Comparison of ENCODE assay signal across 8 cellular contexts in the genomic region with DNA sequence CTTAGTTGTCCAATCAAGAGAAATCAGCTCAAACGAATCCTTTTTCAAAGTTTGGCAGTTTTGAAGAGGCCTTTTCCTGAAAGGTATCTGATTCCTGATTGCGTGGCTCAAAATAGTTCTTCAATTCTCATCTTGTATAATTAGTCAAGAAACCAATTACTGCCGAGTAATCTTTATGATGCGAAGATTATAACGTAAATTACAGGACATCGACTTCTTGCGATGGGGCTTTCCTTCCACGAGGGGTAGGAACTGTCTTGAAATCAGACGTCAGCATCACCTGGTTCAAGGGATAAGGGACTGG. TPM values are rescaled to one million over a fixed set of nuclear protein-coding genes. Genes with fewer than 3 reads are reported as not detected.
A peak's percentile ranks its signal among the peaks of the same experiment; 100 is the strongest.
DNase-seq lines count a peak whose midpoint lies in the region; ATAC-seq and TF ChIP-seq lines count a peak whose summit lies in the region.

No MANE protein-coding gene starts in this region.

- H3K9me3 ChIP-seq in ascending aorta (no peaks in the 10 kb centered on the region), lung (ENCODE audit: control insufficient read depth in 2 of 2, insufficient read depth in 1 of 2, low read length in 1 of 2) (no peaks in the 10 kb centered on the region)

- no peak for DNase-seq in ascending aorta (ENCODE audit: low spot score in 2 of 2)
- no peak for DNase-seq in lung (ENCODE audit: low spot score)
- DNase-seq in NCI-H446 (lab: John Stamatoyannopoulos, UW), result no peak
- DNase-seq in RKO (ENCODE audit: low spot score), result no peak
- DNase-seq in effector CD4-positive, alpha-beta T cell, result no peak
- no peak for DNase-seq in pons (ENCODE audit: low spot score)

- H3K27me3 ChIP-seq in ascending aorta, result no peaks in the 10 kb centered on the region
- H3K27me3 ChIP-seq in lung (ENCODE audit: control insufficient read depth, insufficient read depth), result no peaks in the 10 kb centered on the region

- H3K4me1 ChIP-seq in ascending aorta (peaks cover 2 to 12% of the 10 kb centered on the region in 2 donors), lung (ENCODE audit: control insufficient read depth in 2 of 2, insufficient read depth in 2 of 2, low read length in 2 of 2) (peaks cover 0 to 2% of the 10 kb centered on the region in 2 donors)

- WGBS in lung, 2 donors, result 7 to 8% methylated on average over 9 of the region's 9 CpGs

- peak; percentile 5 for ATAC-seq in GM18519 (IDR thresholded peaks at IDR 0.05; ENCODE audit: low FRiP score, unreplicated experiment)
- peak; percentile 15 for ATAC-seq in HG03039 (IDR thresholded peaks at IDR 0.05; ENCODE audit: unreplicated experiment)
- ATAC-seq in lung (ENCODE audit: insufficient read depth, low FRiP score), result no peak

- intact Hi-C loops in ascending aorta (cut with DNase I), result loop anchor here (2.0 to 10.0 kb wide), 4 partner anchors 50 to 490 kb away; partner anchors contain the start of gene KATNB1

- H3K36me3 ChIP-seq in ascending aorta, result peaks cover 14 to 26% of the 10 kb centered on the region in 2 donors
- peaks cover 3 to 5% of the 10 kb centered on the region in 2 donors for H3K36me3 ChIP-seq in lung (ENCODE audit: control insufficient read depth in 2 of 2, insufficient read depth in 2 of 2, low read length in 2 of 2)

- H3K4me3 ChIP-seq in ascending aorta (peak overlapping the region; percentile 79 to 81), lung (peak overlapping the region; percentile 89)

- H3K27ac ChIP-seq in ascending aorta, result peak overlapping the region; percentile 92 to 96
- peak overlapping the region; percentile 87 to 95 for H3K27ac ChIP-seq in lung (ENCODE audit: low read depth in 1 of 2, low read length in 1 of 2)

- TF ChIP-seq CTCF in ascending aorta (IDR thresholded peaks at IDR 0.05) (no peak), lung (IDR thresholded peaks at IDR 0.05; ENCODE audit: control extremely low read depth, extremely low read depth) (no peak)

RNA-seq across cellular contexts. Expression of gene ARL2BP, which starts 0.6 kb away (rescaled TPM):
- 44.1 TPM for total RNA-seq in ascending aorta
- 10 to 100 TPM; 45.1 to 63.2 TPM for total RNA-seq in lung
- polyA plus RNA-seq in lung, result 10 to 100 TPM; 32.8 to 43.2 TPM

RNA-seq across cellular contexts. Expression of gene PLLP, which starts 40.1 kb away (rescaled TPM):
- total RNA-seq in ascending aorta, result 0.21 TPM
- 10 to 100 TPM; 23.8 to 63.7 TPM for total RNA-seq in lung
- polyA plus RNA-seq in lung, result 10 to 100 TPM; 59.6 to 98.7 TPM

RNA-seq across cellular contexts. Expression of gene RSPRY1, which starts 58.3 kb away (rescaled TPM):
- 29.3 TPM for total RNA-seq in ascending aorta
- 10 to 100 TPM; 34.7 to 71.7 TPM for total RNA-seq in lung
- polyA plus RNA-seq in lung, result 10 to 100 TPM; 10.5 to 15.7 TPM

RNA-seq across cellular contexts. Expression of gene PSME3IP1, which starts 58.6 kb away (rescaled TPM):
- total RNA-seq in ascending aorta, result 32.6 TPM
- total RNA-seq in lung, result 10 to 100 TPM; 59.3 to 83.1 TPM
- 10 to 100 TPM; 59.6 to 66.5 TPM for polyA plus RNA-seq in lung

Comparison
In these comparisons a context has a peak if more than half of its experiments do, and no peak if none do; other contexts are left out.
1. RNA of gene PLLP, which starts 40.1 kb away (total RNA-seq): 23.8 to 63.7 TPM in lung; 0.21 TPM in ascending aorta (single experiment); every median in the first group is over 10 times any median in the second.